In the genomic region with DNA sequence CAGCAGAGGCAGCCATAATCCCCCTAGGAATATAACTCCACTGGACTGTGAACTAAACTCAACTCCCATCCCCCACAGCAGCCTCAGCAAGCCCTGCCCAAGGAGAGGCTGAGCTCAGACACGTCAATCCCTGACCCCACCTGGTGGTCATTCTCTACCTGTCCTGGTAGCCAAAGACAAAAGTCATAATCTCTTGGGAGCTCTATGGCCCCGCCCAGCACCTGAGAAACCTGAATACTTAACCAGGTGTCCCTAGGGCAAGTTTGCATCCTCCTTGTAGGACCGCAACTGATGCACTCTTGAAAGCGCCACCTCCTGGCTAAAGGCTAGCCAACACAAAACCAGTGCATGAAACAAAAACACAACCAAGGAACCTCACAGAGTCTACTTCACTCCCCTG, we compare ENCODE assay signal across 19 cellular contexts. TPM values are rescaled to one million over a fixed set of nuclear protein-coding genes. Genes with fewer than 3 reads are reported as not detected.
A peak's percentile ranks its signal among the peaks of the same experiment; 100 is the strongest.
DNase-seq lines count a peak whose midpoint lies in the region; ATAC-seq and TF ChIP-seq lines count a peak whose summit lies in the region.
"Had no signal": no experiment of that assay in that cellular context is flagged by ENCODE, and none has a peak within 500 bp of the region (broad histone marks: within the 10 kb centered on the region; RNA-seq: fewer than 3 reads in every experiment).

No MANE protein-coding gene starts in this region.

- DNase-seq in GM12864 (ENCODE audit: low read depth) (no peak), H9 (peak; percentile 90), WERI-Rb-1 (peak; percentile 6), iPS-NIHi7 (ENCODE audit: extremely low spot score) (peak; percentile 29), left ventricle myocardium superior (no peak), NCI-H2171 (lab: John Stamatoyannopoulos, UW) (no peak), NCI-H187 (lab: John Stamatoyannopoulos, UW) (no peak)
- DNase-seq: activated CD4-positive, alpha-beta T cell treated with anti-CD3 and anti-CD28 coated beads for 4 hours; adrenal gland; cortex of kidney; MM.1S; NCI-H226; stimulated activated naive CD4-positive, alpha-beta T cell; T-helper 17 cell; uterus had no signal

- intact Hi-C loops in left ventricle myocardium superior (cut with micrococcal nuclease) = no loop called here

- peaks cover 88% of the 10 kb centered on the region for H3K27me3 Mint-ChIP-seq in H9 (ENCODE audit: low read depth)

- H3K4me3 ChIP-seq in GM12864 (ENCODE audit: low read depth, low read length) (no peak overlapping the region), WERI-Rb-1 (ENCODE audit: low read depth, low read length) (no peak overlapping the region)
- H3K4me3 ChIP-seq: adrenal gland, uterus had no signal

- H3K36me3 Mint-ChIP-seq in H9 (ENCODE audit: insufficient read depth in 1 of 3, low read depth in 3 of 3) = no peaks in the 10 kb centered on the region; a peak in 3 of 7 replicates
- H3K36me3 Mint-ChIP-seq: CD14-positive monocyte had no signal

- no CpG with 5 or more reads among the region's 4 CpGs for WGBS in H9 (ENCODE audit: extremely low coverage, insufficient read length, low lambda C conversion rate)

- H2AK5ac ChIP-seq in H9 (ENCODE audit: insufficient read length, low read length) = no peak overlapping the region

- no peaks in the 10 kb centered on the region for H3K36me3 ChIP-seq in WERI-Rb-1
- H3K36me3 ChIP-seq: adrenal gland, uterus had no signal

- TF ChIP-seq CTCF in GM12864 (IDR thresholded peaks at IDR 0.05; ENCODE audit: low read depth, low read length, missing control alignments) (peak; percentile 35), H9 (conservative IDR thresholded peaks at IDR 0.05) (peak; percentile 67), WERI-Rb-1 (IDR thresholded peaks at IDR 0.05; ENCODE audit: low read depth, low read length) (0 out of 2 replicates have a peak, but pooled peaks have one; percentile 4)

- peaks cover 64 to 78% of the 10 kb centered on the region in 2 experiments for H3K9me3 Mint-ChIP-seq in H9

- H3K4me2 ChIP-seq in H9 (ENCODE audit: insufficient read depth, insufficient read length, low read length) = no peak overlapping the region

- no peak overlapping the region for H2AFZ ChIP-seq in H9 (ENCODE audit: low read length)

- no peak overlapping the region for H3K14ac ChIP-seq in H9 (ENCODE audit: insufficient read depth, low read length)

- no peaks in the 10 kb centered on the region for H3K79me2 ChIP-seq in H9 (ENCODE audit: insufficient read depth, low read length)

- no peaks in the 10 kb centered on the region for H3K79me1 ChIP-seq in H9 (ENCODE audit: insufficient read depth, low read depth, low read length, poor library complexity, severe bottlenecking)

- no peak overlapping the region for H3K23ac ChIP-seq in H9 (ENCODE audit: insufficient read length, low read depth, low read length)

- H3K9ac ChIP-seq in H9 (ENCODE audit: extremely low read depth, insufficient read length, low read length) = no peak overlapping the region

- 0 out of 7 replicates have a peak overlapping the region, but pooled peaks of 1 of the 3 experiments have one; percentile 64 for H3K27ac Mint-ChIP-seq in H9
- H3K27ac Mint-ChIP-seq: activated T-helper 1 cell treated with anti-CD3 and anti-CD28 coated beads, Interleukin-12 subunit alpha, Interleukin-12 subunit beta, Interleukin-2, Interleukin-4 antibody, amounts not matched to agents 30 ng/mL and 10 ng/mL and 1 ng/mL, durations not matched to agents 14 hours and 24 hours and 36 hours; CD14-positive monocyte; T-helper 17 cell had no signal

- H3K4me3 Mint-ChIP-seq in H9 = no peak overlapping the region
- H3K4me3 Mint-ChIP-seq: activated T-helper 1 cell treated with anti-CD3 and anti-CD28 coated beads, Interleukin-12 subunit alpha, Interleukin-12 subunit beta, Interleukin-2, Interleukin-4 antibody, amounts not matched to agents 30 ng/mL and 10 ng/mL and 1 ng/mL, durations not matched to agents 14 hours and 24 hours and 36 hours; CD14-positive monocyte; T-helper 17 cell had no signal

- ATAC-seq in left ventricle myocardium superior = no peak
- ATAC-seq: T-helper 17 cell had no signal

- no peak overlapping the region for H3K4ac ChIP-seq in H9 (ENCODE audit: low read depth, low read length)

- H3K27ac ChIP-seq in H9 (ENCODE audit: insufficient read length, low read depth, low read length) = no peak overlapping the region
- H3K27ac ChIP-seq in WERI-Rb-1 = no peak overlapping the region
- H3K27ac ChIP-seq: adrenal gland, uterus had no signal

- H2BK15ac ChIP-seq in H9 (ENCODE audit: low read depth, low read length) = no peak overlapping the region

- no peak overlapping the region for H2BK12ac ChIP-seq in H9 (ENCODE audit: insufficient read length, low read depth, low read length)

- no peaks in the 10 kb centered on the region for H3K27me3 ChIP-seq in H9 (ENCODE audit: insufficient read depth, low read length)
- H3K27me3 ChIP-seq in WERI-Rb-1 (ENCODE audit: insufficient read depth, low read depth, severe bottlenecking) = peaks cover 33% of the 10 kb centered on the region
- H3K27me3 ChIP-seq: adrenal gland, uterus had no signal

- H3K9me3 ChIP-seq in H9 (ENCODE audit: control insufficient read depth, low read depth, low read length) (peaks cover 24% of the 10 kb centered on the region), WERI-Rb-1 (ENCODE audit: severe bottlenecking) (no peaks in the 10 kb centered on the region)
- H3K9me3 ChIP-seq: adrenal gland, uterus had no signal

- no peak overlapping the region for H3K56ac ChIP-seq in H9 (ENCODE audit: insufficient read length, low read depth, low read length)

- H3K18ac ChIP-seq in H9 (ENCODE audit: insufficient read length, low read depth, low read length) = no peak overlapping the region

- no peak overlapping the region for H2BK20ac ChIP-seq in H9 (ENCODE audit: low read depth, low read length, poor library complexity, severe bottlenecking)

- H4K91ac ChIP-seq in H9 (ENCODE audit: insufficient read length, low read depth, low read length) = no peak overlapping the region

- no peak overlapping the region for H3T11ph ChIP-seq in H9 (ENCODE audit: low read length)

- no peak overlapping the region for H2BK5ac ChIP-seq in H9 (ENCODE audit: insufficient read length, low read length)

- no peaks in the 10 kb centered on the region for H3K23me2 ChIP-seq in H9 (ENCODE audit: insufficient read length, low read depth, low read length, poor library complexity, severe bottlenecking)

- H4K8ac ChIP-seq in H9 (replicated peaks; ENCODE audit: insufficient read length, low read depth, low read length) = no peak overlapping the region

- H3K4me1 ChIP-seq in H9 (ENCODE audit: insufficient read depth, low read length) = no peaks in the 10 kb centered on the region; the same call in 1 of the 2 replicates
- H3K4me1 ChIP-seq: adrenal gland, uterus had no signal

- no peaks in the 10 kb centered on the region for H4K20me1 ChIP-seq in H9 (ENCODE audit: control insufficient read depth, insufficient read depth, insufficient read length)

- no peak overlapping the region for H4K5ac ChIP-seq in H9 (ENCODE audit: insufficient read length, low read depth, low read length)

- no peak overlapping the region for H2BK120ac ChIP-seq in H9 (ENCODE audit: low read depth, low read length, poor library complexity, severe bottlenecking)

- H3K4me1 Mint-ChIP-seq in H9 = 0 out of 4 replicates have a peak, but pooled peaks cover 3 to 7% of the 10 kb centered on the region in 2 experiments
- H3K4me1 Mint-ChIP-seq: CD14-positive monocyte had no signal

RNA-seq across cellular contexts. Expression of a gene that starts 18.4 kb away (rescaled TPM):
- not detected in 2 replicates for total RNA-seq in H9 (2021)
- not detected for total RNA-seq in left ventricle myocardium superior
- total RNA-seq: activated T-helper 1 cell treated with anti-CD3 and anti-CD28 coated beads, Interleukin-12 subunit alpha, Interleukin-12 subunit beta, Interleukin-2, Interleukin-4 antibody, amounts not matched to agents 30 ng/mL and 10 ng/mL and 1 ng/mL, durations not matched to agents 14 hours and 24 hours and 36 hours; adrenal gland; G401; RPMI7951; T-helper 17 cell; uterus had no signal

Comparison
In these comparisons a context has a peak if more than half of its experiments do, and no peak if none do; other contexts are left out.
1. DNase-seq: peak in H9 (single experiment), WERI-Rb-1 (single experiment) and iPS-NIHi7 (single experiment); none in GM12864 (single experiment), left ventricle myocardium superior (single experiment), NCI-H2171 (single experiment) and NCI-H187 (0 of 2).
2. CTCF ChIP-seq: peak in every context shown above with its lines; median percentile 67 in H9; 35 in GM12864; 4 in WERI-Rb-1.